27 cellular contexts compared by ENCODE assay signal in genomic region chr4:172953896-172954568, GRCh38.
DNase-seq lines count a peak whose midpoint lies in the region; ATAC-seq and TF ChIP-seq lines count a peak whose summit lies in the region.
"Had no signal": no experiment of that assay in that cellular context is flagged by ENCODE, and none has a peak within 500 bp of the region (broad histone marks: within the 10 kb centered on the region; RNA-seq: fewer than 3 reads in every experiment).

No MANE protein-coding gene starts in this region.

- CTCF ChIA-PET in A673 (lab: Charles Lee): no interaction called here

- no peaks in the 10 kb centered on the region for H3K27me3 ChIP-seq in A673 (replicated peaks; ENCODE audit: insufficient read depth, low read depth, low read length, poor library complexity)
- H3K27me3 ChIP-seq in SJCRH30: no peaks in the 10 kb centered on the region
- H3K27me3 ChIP-seq: BE2C, body of pancreas, dorsolateral prefrontal cortex, pancreas, testis had no signal

- POLR2A ChIA-PET in A673 (lab: Charles Lee; ENCODE audit: low non-redundant PET): no interaction called here

- DNase-seq in A673 (ENCODE audit: low spot score) (peak; percentile 89), OCI-M1 (lab: John Stamatoyannopoulos, UW) (peak; percentile 67), epithelial cell of esophagus (ENCODE audit: low read depth) (peak; percentile 67), left colon (no peak), SJCRH30 (no peak), coronary artery (ENCODE audit: low spot score) (no peak)
- DNase-seq: activated CD4-positive, alpha-beta T cell treated with anti-CD3 and anti-CD28 coated beads, Interleukin-2, amount 50 U/mL, for 48 hours; activated CD4-positive, CD25-positive, alpha-beta regulatory T cell treated with anti-CD3 and anti-CD28 coated beads, Interleukin-2, amount 50 U/mL, for 72 hours; activated T-cell treated with anti-CD3 and anti-CD28 coated beads, Interleukin-2, amount 50 U/mL, for 48 hours; BE2C; body of pancreas; CD8-positive, alpha-beta T cell; cerebellar nuclear complex; DMS 273 treated with DMSO at 0.1 percent for 48 hours; dorsolateral prefrontal cortex; mesendoderm; NCI-H1105; NCI-H187 treated with DMSO at 0.1 percent for 48 hours; NCI-H510A treated with DMSO at 0.1 percent for 48 hours; pancreas; SK-N-SH; testis had no signal

- TF ChIP-seq CTCF in A673 (conservative IDR thresholded peaks at IDR 0.05; ENCODE audit: low read depth, low read length) (no peak), epithelial cell of esophagus (IDR thresholded peaks at IDR 0.05; ENCODE audit: insufficient read depth, low read depth, low read length, missing control alignments) (no peak), coronary artery (IDR thresholded peaks at IDR 0.05) (no peak)

- no peaks in the 10 kb centered on the region for H3K9me3 ChIP-seq in A673 (ENCODE audit: low read depth, low read length, poor library complexity, severe bottlenecking)
- no peaks in the 10 kb centered on the region for H3K9me3 ChIP-seq in SJCRH30 (replicated peaks)
- H3K9me3 ChIP-seq: BE2C, body of pancreas, HAP-1, pancreas, SK-N-SH, testis had no signal

- intact Hi-C loops in A673 (cut with micrococcal nuclease; ENCODE audit: unreplicated experiment) (no loop called here), left colon (cut with DNase I, micrococcal nuclease) (no loop called here)

- ATAC-seq in left colon (peak; percentile 99), HG02759 (IDR thresholded peaks at IDR 0.05; ENCODE audit: unreplicated experiment) (no peak)
- ATAC-seq: body of pancreas; CD8-positive, alpha-beta T cell; left lobe of liver; pancreas had no signal

- no peak overlapping the region for H3K4me3 ChIP-seq in A673 (ENCODE audit: low read depth, low read length, poor library complexity, severe bottlenecking)
- H3K4me3 ChIP-seq in epithelial cell of esophagus (ENCODE audit: low read length): no peak overlapping the region
- no peak overlapping the region for H3K4me3 ChIP-seq in SJCRH30
- H3K4me3 ChIP-seq in coronary artery: no peak overlapping the region
- H3K4me3 ChIP-seq: body of pancreas, dorsolateral prefrontal cortex, HAP-1, pancreas, skin epidermis, testis had no signal

- H3K27ac ChIP-seq in A673 (ENCODE audit: low read depth, low read length, poor library complexity, severe bottlenecking) (peak overlapping the region; percentile 82), SJCRH30 (no peak overlapping the region), coronary artery (no peak overlapping the region)
- H3K27ac ChIP-seq: body of pancreas, dorsolateral prefrontal cortex, pancreas, RWPE1, skin epidermis, testis had no signal

- H3K36me3 ChIP-seq in A673 (ENCODE audit: insufficient read depth, low read length, poor library complexity, severe bottlenecking) (no peaks in the 10 kb centered on the region), SJCRH30 (no peaks in the 10 kb centered on the region)
- H3K36me3 ChIP-seq: BE2C, HAP-1, pancreas had no signal

- no TSS peak for BruUV-seq in A673 (replicated peaks; lab: Mats Ljungman, UMichigan)

- H3K4me1 ChIP-seq in A673 (ENCODE audit: insufficient read depth, low read length, poor library complexity, severe bottlenecking): peaks cover 42% of the 10 kb centered on the region
- H3K4me1 ChIP-seq in SJCRH30: no peaks in the 10 kb centered on the region
- H3K4me1 ChIP-seq: body of pancreas, HAP-1, pancreas, testis had no signal

Comparison
In these comparisons a context has a peak if more than half of its experiments do, and no peak if none do; other contexts are left out.
1. DNase-seq: peak in A673 (single experiment), OCI-M1 (single experiment) and epithelial cell of esophagus (single experiment); none in left colon (0 of 2), SJCRH30 (0 of 2) and coronary artery (single experiment).